ENCODE assay signal across 16 cellular contexts in genomic region chr4:61555789-61556188, GRCh38.
DNase-seq lines count a peak whose midpoint lies in the region; ATAC-seq, FAIRE-seq and TF ChIP-seq lines count a peak whose summit lies in the region.
"Had no signal": no experiment of that assay in that cellular context is flagged by ENCODE, and none has a peak within 500 bp of the region (broad histone marks: within the 10 kb centered on the region; RNA-seq: fewer than 3 reads in every experiment).

No MANE protein-coding gene starts in this region.

- ATAC-seq in WTC11, result peak; percentile 34; the same call in 1 of the 2 replicates
- peak; percentile 50 to 81 (median 68) for ATAC-seq in heart left ventricle
- peak; percentile 28 for ATAC-seq in omental fat pad (ENCODE audit: low FRiP score)
- ATAC-seq: naive thymus-derived CD8-positive, alpha-beta T cell; Panc1 had no signal

- peaks cover 29% of the 10 kb centered on the region for H3K4me1 Mint-ChIP-seq in WTC11
- H3K4me1 Mint-ChIP-seq: naive thymus-derived CD8-positive, alpha-beta T cell had no signal

- TF ChIP-seq CTCF in WTC11 (IDR thresholded peaks at IDR 0.05) (no peak), heart left ventricle (IDR thresholded peaks at IDR 0.05) (no peak), omental fat pad (IDR thresholded peaks at IDR 0.05) (no peak), kidney (IDR thresholded peaks at IDR 0.05; ENCODE audit: borderline replicate concordance, extremely low read depth, insufficient read depth) (no peak)

- intact Hi-C loops in heart left ventricle (cut with DNase I) (no loop called here), kidney (cut with DNase I) (no loop called here)

- H3K4me1 ChIP-seq in HUES48 (ENCODE audit: control insufficient read depth, insufficient read depth, low read length) (peaks cover 20% of the 10 kb centered on the region), heart left ventricle (peaks cover 0 to 20% (median 0%) of the 10 kb centered on the region in 12 donors), kidney (ENCODE audit: control insufficient read depth in 1 of 2, insufficient read depth in 1 of 2, low read depth in 1 of 2, low read length in 2 of 2) (no peaks in the 10 kb centered on the region)
- H3K4me1 ChIP-seq: BLaER1 treated with 17β-estradiol and CSF1 and Interleukin-3, amounts not matched to agents 10 nM and 100 nM had no signal

- no peak overlapping the region for H3K27ac Mint-ChIP-seq in WTC11
- H3K27ac Mint-ChIP-seq: activated naive CD8-positive, alpha-beta T cell had no signal

- H3K27me3 ChIP-seq in HUES48 (ENCODE audit: control insufficient read depth, insufficient read depth, low read length), result no peaks in the 10 kb centered on the region
- H3K27me3 ChIP-seq in heart left ventricle, result no peaks in the 10 kb centered on the region

- no peaks in the 10 kb centered on the region for H3K27me3 Mint-ChIP-seq in WTC11 (ENCODE audit: low read depth)
- H3K27me3 Mint-ChIP-seq: activated naive CD8-positive, alpha-beta T cell; naive thymus-derived CD8-positive, alpha-beta T cell had no signal

- CTCF ChIA-PET in WTC11 (lab: Charles Lee), result interaction anchor here (1.4 kb wide), 1 partner anchor 39 kb away, joined by 4 read pairs; no protein-coding TSS in a partner anchor

- DNase-seq in WTC11 (ENCODE audit: low spot score) (no peak), heart left ventricle (peak in 1 of 5 donors; percentile 18), omental fat pad (ENCODE audit: low spot score) (no peak), kidney (no peak), GF-D8 (lab: John Stamatoyannopoulos, UW) (no peak), cerebellar cortex (ENCODE audit: low spot score) (no peak), occipital lobe (lab: John Stamatoyannopoulos, UW) (no peak)
- DNase-seq: cortex of kidney; H9; MV-4-11; naive thymus-derived CD8-positive, alpha-beta T cell had no signal

- no peaks in the 10 kb centered on the region for H3K36me3 Mint-ChIP-seq in WTC11
- H3K36me3 Mint-ChIP-seq: activated naive CD8-positive, alpha-beta T cell; naive thymus-derived CD8-positive, alpha-beta T cell had no signal

- 14 to 25% (median 17%) methylated on average over 3 of the region's 3 CpGs for WGBS in heart left ventricle, 4 donors

- H3K27ac ChIP-seq in HUES48 (ENCODE audit: low read depth, low read length) (peak overlapping the region; percentile 86), heart left ventricle (peak overlapping the region in 10 of 12 donors; percentile 4 to 59 (median 36)), kidney (ENCODE audit: low read depth in 2 of 2, low read length in 2 of 2) (no peak overlapping the region)
- H3K27ac ChIP-seq: BLaER1 treated with 17β-estradiol and CSF1 and Interleukin-3, amounts not matched to agents 10 nM and 100 nM had no signal

- POLR2A ChIA-PET in WTC11 (lab: Charles Lee), result no interaction called here

- FAIRE-seq in kidney (lab: Jason Lieb, UNC), result no peak
- FAIRE-seq: TTC549 had no signal

- H3K9me3 ChIP-seq in HUES48 (ENCODE audit: control insufficient read depth, insufficient read depth, low read length), result no peaks in the 10 kb centered on the region
- H3K9me3 ChIP-seq in heart left ventricle, result no peaks in the 10 kb centered on the region
- H3K9me3 ChIP-seq in kidney (ENCODE audit: control insufficient read depth in 1 of 2, low read length in 2 of 2), result no peaks in the 10 kb centered on the region
- H3K9me3 ChIP-seq: BLaER1 treated with 17β-estradiol and CSF1 and Interleukin-3, amounts not matched to agents 10 nM and 100 nM had no signal

- H3K9ac ChIP-seq in HUES48 (ENCODE audit: low read depth, low read length), result no peak overlapping the region
- H3K9ac ChIP-seq in kidney (ENCODE audit: low read length in 2 of 2), result no peak overlapping the region
- H3K9ac ChIP-seq: BLaER1 treated with 17β-estradiol and CSF1 and Interleukin-3, amounts not matched to agents 10 nM and 100 nM had no signal

- no peaks in the 10 kb centered on the region for H3K9me3 Mint-ChIP-seq in WTC11
- H3K9me3 Mint-ChIP-seq: H9 had no signal

- no peaks in the 10 kb centered on the region for H3K36me3 ChIP-seq in HUES48 (ENCODE audit: control insufficient read depth, insufficient read depth, low read length)
- no peaks in the 10 kb centered on the region for H3K36me3 ChIP-seq in heart left ventricle
- no peaks in the 10 kb centered on the region for H3K36me3 ChIP-seq in kidney (ENCODE audit: control insufficient read depth in 1 of 2, insufficient read depth in 2 of 2, low read length in 2 of 2)
- H3K36me3 ChIP-seq: BLaER1 treated with 17β-estradiol and CSF1 and Interleukin-3, amounts not matched to agents 10 nM and 100 nM had no signal

- no peak overlapping the region for H3K4me3 Mint-ChIP-seq in WTC11
- H3K4me3 Mint-ChIP-seq: activated naive CD8-positive, alpha-beta T cell; H9; naive thymus-derived CD8-positive, alpha-beta T cell had no signal

- no peak for TF ChIP-seq POLR2A in heart left ventricle (IDR thresholded peaks at IDR 0.05)

- no peak overlapping the region for H3K4me3 ChIP-seq in HUES48 (ENCODE audit: low read depth, low read length)
- H3K4me3 ChIP-seq in heart left ventricle, result no peak overlapping the region
- no peak overlapping the region for H3K4me3 ChIP-seq in kidney (ENCODE audit: low read length in 2 of 2)
- H3K4me3 ChIP-seq: BLaER1 treated with 17β-estradiol and CSF1 and Interleukin-3, amounts not matched to agents 10 nM and 100 nM had no signal

TF ChIP-seq in WTC11, 78 proteins besides CTCF, POLR2A, EP300 and RAD21:
- TF ChIP-seq CREM (CRISPR knock-in tag; IDR thresholded peaks at IDR 0.05) (no peak), NR3C1 (CRISPR knock-in tag; conservative IDR thresholded peaks at IDR 0.05; ENCODE audit: low read depth) (no peak), ZBTB43 (CRISPR knock-in tag; IDR thresholded peaks at IDR 0.05) (no peak), EMX1 (CRISPR knock-in tag; IDR thresholded peaks at IDR 0.05) (no peak), NR1H2 (CRISPR knock-in tag; IDR thresholded peaks at IDR 0.05) (no peak), SMAD3 (CRISPR knock-in tag; IDR thresholded peaks at IDR 0.05; ENCODE audit: borderline replicate concordance) (no peak)
- TF ChIP-seq, protein P1, sequence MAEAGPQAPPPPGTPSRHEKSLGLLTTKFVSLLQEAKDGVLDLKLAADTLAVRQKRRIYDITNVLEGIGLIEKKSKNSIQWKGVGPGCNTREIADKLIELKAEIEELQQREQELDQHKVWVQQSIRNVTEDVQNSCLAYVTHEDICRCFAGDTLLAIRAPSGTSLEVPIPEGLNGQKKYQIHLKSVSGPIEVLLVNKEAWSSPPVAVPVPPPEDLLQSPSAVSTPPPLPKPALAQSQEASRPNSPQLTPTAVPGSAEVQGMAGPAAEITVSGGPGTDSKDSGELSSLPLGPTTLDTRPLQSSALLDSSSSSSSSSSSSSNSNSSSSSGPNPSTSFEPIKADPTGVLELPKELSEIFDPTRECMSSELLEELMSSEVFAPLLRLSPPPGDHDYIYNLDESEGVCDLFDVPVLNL (CRISPR knock-in tag; IDR thresholded peaks at IDR 0.05; ENCODE audit: borderline replicate concordance, low read depth), result no peak

Comparison
In these comparisons a context has a peak if more than half of its experiments do, and no peak if none do; other contexts are left out.
1. H3K27ac ChIP-seq: peak in HUES48 (single experiment) and heart left ventricle (10 of 12); none in kidney (0 of 2).
2. Peak in every context shown above with its lines, with median percentiles within 50 percentile points of each other: ATAC-seq.